8 cellular contexts compared by ENCODE assay signal in the genomic region with DNA sequence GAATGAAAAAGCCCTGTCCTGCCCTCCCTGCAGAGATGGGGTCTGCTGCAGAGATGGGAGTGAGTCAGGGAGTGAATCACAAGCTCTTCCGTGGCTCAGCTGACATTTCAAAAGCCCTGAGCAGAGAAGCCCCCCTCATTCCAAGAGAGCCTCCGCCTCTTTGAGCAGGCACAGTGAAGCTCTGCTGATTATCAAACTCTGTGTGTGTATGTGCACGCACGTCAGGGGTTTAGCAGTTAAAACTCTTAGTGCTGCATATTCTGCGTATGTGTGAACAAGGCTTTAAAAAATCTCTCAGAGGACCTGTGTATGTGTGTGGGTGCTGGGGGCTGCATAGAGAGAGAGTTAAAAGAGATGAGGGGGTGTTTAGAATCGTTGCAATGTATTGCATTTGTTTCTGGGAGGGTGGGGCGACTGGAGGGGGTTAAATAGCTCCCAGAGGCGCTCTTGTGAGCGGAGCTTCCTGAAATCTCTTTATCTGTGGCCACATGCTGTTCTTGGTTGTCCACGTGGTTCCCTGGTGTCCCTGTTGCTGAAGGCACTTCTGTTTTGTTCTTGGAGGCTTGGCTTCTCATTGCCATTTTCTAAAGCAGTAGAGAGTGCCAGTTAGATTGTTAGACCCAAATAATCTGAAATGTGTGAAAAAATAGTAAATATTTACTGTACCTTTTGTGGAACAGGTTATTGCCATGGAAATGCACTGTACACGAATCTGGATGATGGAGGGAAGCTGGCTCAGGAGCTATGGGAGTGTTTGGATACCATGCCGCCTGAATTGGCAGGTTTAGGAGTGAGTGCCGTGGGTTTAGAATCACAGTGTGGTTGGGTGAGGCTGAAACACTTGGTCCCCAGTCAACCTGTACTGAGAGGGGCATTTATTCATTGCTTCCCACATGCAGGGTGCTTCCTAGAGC.
A peak's percentile ranks its signal among the peaks of the same experiment; 100 is the strongest.
DNase-seq lines count a peak whose midpoint lies in the region; ATAC-seq and TF ChIP-seq lines count a peak whose summit lies in the region.

No MANE protein-coding gene starts in this region.

- no peaks in the 10 kb centered on the region for H3K79me2 ChIP-seq in neural progenitor cell (ENCODE audit: low read depth)

- H3K27ac Mint-ChIP-seq in neural progenitor cell: peak overlapping the region; percentile 25

- H3K9me3 ChIP-seq in RWPE2 (ENCODE audit: severe bottlenecking) (no peaks in the 10 kb centered on the region), neural progenitor cell (ENCODE audit: low read depth) (no peaks in the 10 kb centered on the region)

- TF ChIP-seq CTCF in RWPE2 (IDR thresholded peaks at IDR 0.05; ENCODE audit: poor library complexity, severe bottlenecking): no peak
- no peak for TF ChIP-seq CTCF in neural progenitor cell (IDR thresholded peaks at IDR 0.05)
- TF ChIP-seq CTCF in GM10266 (IDR thresholded peaks at IDR 0.05; ENCODE audit: control insufficient read depth, insufficient read depth, low read depth, missing control alignments): no peak

- ATAC-seq in RWPE2 (ENCODE audit: low read depth): peak; percentile 25; the same call in 2 of the 3 replicates

- peaks cover 33% of the 10 kb centered on the region for H3K4me1 Mint-ChIP-seq in neural progenitor cell

- peaks cover 8% of the 10 kb centered on the region for H3K27me3 Mint-ChIP-seq in neural progenitor cell (ENCODE audit: insufficient read depth, low read depth)

- no peaks in the 10 kb centered on the region for H4K20me1 ChIP-seq in neural progenitor cell (ENCODE audit: low read depth)

- H2AFZ ChIP-seq in neural progenitor cell (replicated peaks): peak overlapping the region; percentile 78

- H3K4me1 ChIP-seq in RWPE2 (ENCODE audit: insufficient read depth, poor library complexity, severe bottlenecking) (no peaks in the 10 kb centered on the region), neural progenitor cell (peaks cover 24% of the 10 kb centered on the region)

- H3K9me3 Mint-ChIP-seq in neural progenitor cell: no peaks in the 10 kb centered on the region

- peaks cover 9% of the 10 kb centered on the region for H3F3A ChIP-seq in neural progenitor cell (ENCODE audit: low read depth)

- H3K36me3 ChIP-seq in RWPE2 (ENCODE audit: low read depth) (no peaks in the 10 kb centered on the region), neural progenitor cell (no peaks in the 10 kb centered on the region)

- no peaks in the 10 kb centered on the region for H3K36me3 Mint-ChIP-seq in neural progenitor cell

- H3K4me3 ChIP-seq in RWPE2 (ENCODE audit: severe bottlenecking): no peak overlapping the region
- peak overlapping the region; percentile 29 for H3K4me3 ChIP-seq in neural progenitor cell

- DNase-seq in GDM1 (lab: John Stamatoyannopoulos, UW): peak; percentile 78
- DNase-seq in RWPE2 (ENCODE audit: low spot score): no peak
- DNase-seq in cerebellar cortex (ENCODE audit: low spot score): peak; percentile 47
- peak; percentile 64 for DNase-seq in neural progenitor cell (ENCODE audit: low spot score)
- DNase-seq in GM10266 (ENCODE audit: extremely low spot score): no peak
- DNase-seq in NCI-H526 (lab: John Stamatoyannopoulos, UW): no peak
- DNase-seq in NCI-H187 (lab: John Stamatoyannopoulos, UW): no peak
- DNase-seq in glomerular visceral epithelial cell (ENCODE audit: extremely low spot score): no peak

- H3K27me3 ChIP-seq in RWPE2 (ENCODE audit: insufficient read depth, poor library complexity, severe bottlenecking) (no peaks in the 10 kb centered on the region), neural progenitor cell (no peaks in the 10 kb centered on the region)

- peak overlapping the region; percentile 77 for H3K4me3 Mint-ChIP-seq in neural progenitor cell

- H3K27ac ChIP-seq in RWPE2 (ENCODE audit: poor library complexity, severe bottlenecking) (no peak overlapping the region), neural progenitor cell (peak overlapping the region; percentile 49)

- H3K9ac ChIP-seq in neural progenitor cell: no peak overlapping the region

- H3K4me2 ChIP-seq in neural progenitor cell: peak overlapping the region; percentile 64

Comparison
In these comparisons a context has a peak if more than half of its experiments do, and no peak if none do; other contexts are left out.
1. DNase-seq: peak in GDM1 (single experiment), cerebellar cortex (single experiment) and neural progenitor cell (single experiment); none in RWPE2 (single experiment), GM10266 (single experiment), NCI-H526 (0 of 2), NCI-H187 (0 of 2) and glomerular visceral epithelial cell (single experiment).